In the genomic region with DNA sequence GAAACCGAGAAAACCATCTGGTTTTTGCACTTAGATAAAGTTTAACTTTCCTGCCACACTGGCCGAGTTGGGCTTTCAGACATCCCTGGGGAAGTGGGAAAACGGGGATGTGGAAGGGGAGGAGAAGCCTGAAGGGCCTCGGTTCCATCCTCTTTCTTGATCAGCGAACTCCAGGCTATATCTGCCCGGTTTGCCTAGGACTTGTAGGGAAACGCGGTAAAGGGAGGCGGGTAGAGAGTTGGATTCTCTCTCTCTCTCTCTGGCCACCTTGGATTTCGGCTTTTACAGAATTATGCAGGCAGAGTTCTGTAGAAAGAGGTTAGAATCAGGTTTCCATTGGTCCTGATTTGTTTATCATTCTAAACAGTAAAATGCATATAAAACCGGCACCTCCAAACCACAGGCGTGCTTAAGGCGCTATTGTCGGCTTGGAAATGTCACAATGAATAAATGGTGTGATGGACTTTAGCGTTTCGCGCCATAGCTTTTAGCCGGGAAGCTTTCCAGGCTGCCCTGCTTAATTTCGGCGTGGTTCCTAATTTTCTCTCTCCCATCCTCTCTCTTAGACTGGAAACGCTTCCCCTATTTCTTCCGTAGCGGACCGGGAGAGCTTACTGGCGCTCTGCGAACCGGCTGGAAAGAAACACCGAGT, we compare ENCODE assay signal across 27 cellular contexts. TPM values are rescaled to one million over a fixed set of nuclear protein-coding genes. Genes with fewer than 3 reads are reported as not detected.
DNase-seq lines count a peak whose midpoint lies in the region; ATAC-seq and TF ChIP-seq lines count a peak whose summit lies in the region.
"Had no signal": no experiment of that assay in that cellular context is flagged by ENCODE, and none has a peak within 500 bp of the region (broad histone marks: within the 10 kb centered on the region; RNA-seq: fewer than 3 reads in every experiment).

No MANE protein-coding gene starts in this region.

- peak overlapping the region; percentile 69 for H3K4me2 ChIP-seq in neuronal stem cell (ENCODE audit: insufficient read depth, low read length, poor library complexity, severe bottlenecking)
- H3K4me2 ChIP-seq: KMS-11 had no signal

- intact Hi-C loops in esophagus muscularis mucosa (cut with DNase I) = no loop called here

- H3K23ac ChIP-seq in neuronal stem cell (ENCODE audit: low read depth, low read length, poor library complexity) = no peak overlapping the region

- TF ChIP-seq CTCF in GM13976 (IDR thresholded peaks at IDR 0.05; ENCODE audit: borderline replicate concordance, control extremely low read depth, extremely low read depth, insufficient read depth, missing control alignments) = no peak
- TF ChIP-seq CTCF in WTC11 (IDR thresholded peaks at IDR 0.05) = no peak
- no peak for TF ChIP-seq CTCF in esophagus muscularis mucosa (IDR thresholded peaks at IDR 0.05)

- H3K27me3 Mint-ChIP-seq in WTC11 (ENCODE audit: low read depth) = peaks cover 93% of the 10 kb centered on the region
- peaks cover 84% of the 10 kb centered on the region for H3K27me3 Mint-ChIP-seq in T-helper 17 cell

- no peak overlapping the region for H3K14ac ChIP-seq in neuronal stem cell (ENCODE audit: low read length)

- peak overlapping the region; percentile 11 for H3K18ac ChIP-seq in neuronal stem cell (ENCODE audit: low read length)

- no peak for TF ChIP-seq EP300 in esophagus muscularis mucosa (IDR thresholded peaks at IDR 0.05)

- POLR2A ChIA-PET in WTC11 (lab: Charles Lee) = no interaction called here

- no peak overlapping the region for H4K91ac ChIP-seq in neuronal stem cell (ENCODE audit: low read depth, low read length, poor library complexity)

- no peaks in the 10 kb centered on the region for H3K9me3 ChIP-seq in iPS DF 6.9 (ENCODE audit: control insufficient read depth, insufficient read depth, low read length)
- peaks cover 2 to 7% of the 10 kb centered on the region in 2 donors for H3K9me3 ChIP-seq in neuronal stem cell (replicated peaks in 1 of 2; ENCODE audit: control insufficient read depth in 2 of 2, insufficient read depth in 1 of 2, low read depth in 1 of 2, low read length in 2 of 2)
- peaks cover 0 to 5% (median 0%) of the 10 kb centered on the region in 4 donors for H3K9me3 ChIP-seq in esophagus muscularis mucosa
- H3K9me3 ChIP-seq in T-helper 17 cell (ENCODE audit: control insufficient read depth, low read length, poor library complexity, severe bottlenecking) = no peaks in the 10 kb centered on the region
- H3K9me3 ChIP-seq: pancreas had no signal

- H3K36me3 ChIP-seq in iPS DF 6.9 (ENCODE audit: control insufficient read depth, insufficient read depth, low read length) = no peaks in the 10 kb centered on the region
- no peaks in the 10 kb centered on the region for H3K36me3 ChIP-seq in neuronal stem cell (replicated peaks in 1 of 2; ENCODE audit: control insufficient read depth in 2 of 2, insufficient read depth in 2 of 2, low read length in 2 of 2)
- H3K36me3 ChIP-seq in esophagus muscularis mucosa = no peaks in the 10 kb centered on the region
- H3K36me3 ChIP-seq: breast epithelium, pancreas had no signal

- H3K4me1 Mint-ChIP-seq in WTC11 = peaks cover 75% of the 10 kb centered on the region
- no peaks in the 10 kb centered on the region for H3K4me1 Mint-ChIP-seq in T-helper 17 cell

- no peak overlapping the region for H2BK12ac ChIP-seq in neuronal stem cell (ENCODE audit: low read length)

- peak; percentile 8 for DNase-seq in GM13976 (ENCODE audit: low spot score)
- no peak for DNase-seq in WTC11 (ENCODE audit: low spot score)
- DNase-seq in iPS DF 6.9 (ENCODE audit: low read depth, low spot score) = no peak
- peak; percentile 9 for DNase-seq in neuronal stem cell (ENCODE audit: low spot score)
- DNase-seq in UCSD-AML1 (lab: John Stamatoyannopoulos, UW; ENCODE audit: unreplicated experiment) = no peak
- no peak for DNase-seq in esophagus muscularis mucosa (ENCODE audit: extremely low spot score)
- no peak for DNase-seq in T-helper 17 cell
- DNase-seq: activated CD4-positive, CD25-positive, alpha-beta regulatory T cell treated with anti-CD3 and anti-CD28 coated beads, Interleukin-2, amount 50 U/mL, for 72 hours; activated CD8-positive, alpha-beta T cell treated with anti-CD3 and anti-CD28 coated beads, Interleukin-2, amount 10 ng/mL, durations not matched to agents 7 days and 5 days; activated T-cell treated with anti-CD3 and anti-CD28 coated beads, Interleukin-2, amount 50 U/mL, for 1 hour; CD4-positive, CD25-positive, alpha-beta regulatory T cell; GM23248; mammary epithelial cell; NCI-H1694 treated with DMSO at 0.1 percent for 48 hours; NCI-H2171; NCI-H524; stimulated activated CD4-positive, alpha-beta T cell treated with anti-CD3 and anti-CD28 coated beads, Interleukin-4, amount 100 ng/mL, for 4 hours; stimulated activated naive CD8-positive, alpha-beta T cell treated with anti-CD3 and anti-CD28 coated beads, Interleukin-15, Interleukin-2, amounts not matched to agents 100 U/mL and 50 U/mL, for 24 hours had no signal

- no peak overlapping the region for H2AK5ac ChIP-seq in neuronal stem cell (ENCODE audit: low read depth, low read length)

- in situ Hi-C loops in GM13976 (cut with MboI; ENCODE audit: low sequenced_read_pairs, unreplicated experiment) = no loop called here

- H3K27me3 ChIP-seq in iPS DF 6.9 (ENCODE audit: control insufficient read depth, insufficient read depth, low read length) (peaks cover 69% of the 10 kb centered on the region), neuronal stem cell (ENCODE audit: control insufficient read depth in 3 of 3, insufficient read depth in 3 of 3, low read depth in 1 of 3, low read length in 3 of 3) (peaks cover 21 to 84% (median 65%) of the 10 kb centered on the region in 3 experiments), esophagus muscularis mucosa (peaks cover 3 to 100% (median 84%) of the 10 kb centered on the region in 4 donors)

- no peak overlapping the region for H4K8ac ChIP-seq in neuronal stem cell (ENCODE audit: low read depth, low read length)

- no peak overlapping the region for H2BK120ac ChIP-seq in neuronal stem cell (ENCODE audit: low read depth, low read length)

- WGBS in iPS DF 6.9 (ENCODE audit: insufficient coverage, insufficient read length) = no CpG with 5 or more reads among the region's 28 CpGs
- no CpG with 5 or more reads among the region's 28 CpGs for WGBS in neuronal stem cell (ENCODE audit: extremely low coverage in 2 of 2, insufficient read length in 2 of 2, insufficient replicate concordance in 1 of 2), 2 donors
- WGBS in esophagus muscularis mucosa = 5% methylated on average over 27 of the region's 28 CpGs

- H3K4me3 Mint-ChIP-seq in WTC11 (peak overlapping the region; percentile 95), T-helper 17 cell (no peak overlapping the region)
- H3K4me3 Mint-ChIP-seq: activated CD8-positive, alpha-beta T cell treated with anti-CD3 and anti-CD28 coated beads, Interleukin-2, amount 10 ng/mL, durations not matched to agents 7 days and 5 days; CD4-positive, CD25-positive, alpha-beta regulatory T cell had no signal

- no peak overlapping the region for H3K27ac Mint-ChIP-seq in WTC11
- H3K27ac Mint-ChIP-seq in T-helper 17 cell = no peak overlapping the region

- no peak overlapping the region for H2BK15ac ChIP-seq in neuronal stem cell (ENCODE audit: low read length)

- H3K9ac ChIP-seq in neuronal stem cell (ENCODE audit: low read depth, low read length, poor library complexity) = no peak overlapping the region
- H3K9ac ChIP-seq: GM23248, KMS-11 had no signal

- H3K9me3 Mint-ChIP-seq in WTC11 = no peaks in the 10 kb centered on the region

- H3K27ac ChIP-seq in iPS DF 6.9 (ENCODE audit: low read length) (no peak overlapping the region), neuronal stem cell (replicated peaks; ENCODE audit: low read length) (no peak overlapping the region), esophagus muscularis mucosa (replicated peaks in 1 of 4) (no peak overlapping the region)
- H3K27ac ChIP-seq: breast epithelium, coronary artery, GM23248, KMS-11, pancreas had no signal

- CTCF ChIA-PET in WTC11 (lab: Charles Lee) = interaction anchor here (1.4 to 2.6 kb wide), 4 partner anchors 62 to 358 kb away, joined by 6 to 10 read pairs (median 7); no protein-coding TSS in a partner anchor

- H3K4me1 ChIP-seq in iPS DF 6.9 (ENCODE audit: control insufficient read depth, insufficient read depth, low read length) (peaks cover 4% of the 10 kb centered on the region; the same call in 1 of the 2 replicates), neuronal stem cell (ENCODE audit: control insufficient read depth in 2 of 2, insufficient read depth in 1 of 2, low read depth in 1 of 2, low read length in 2 of 2) (peaks cover 3 to 24% of the 10 kb centered on the region in 2 donors), esophagus muscularis mucosa (peaks cover 1 to 33% (median 29%) of the 10 kb centered on the region in 4 donors)
- H3K4me1 ChIP-seq: breast epithelium had no signal

- H2BK5ac ChIP-seq in neuronal stem cell (ENCODE audit: low read length) = no peak overlapping the region

- no peak for ATAC-seq in WTC11
- ATAC-seq in GM21447 (IDR thresholded peaks at IDR 0.05; ENCODE audit: unreplicated experiment) = no peak
- no peak for ATAC-seq in T-helper 17 cell
- ATAC-seq: activated CD8-positive, alpha-beta T cell treated with anti-CD3 and anti-CD28 coated beads, Interleukin-2, amount 10 ng/mL, durations not matched to agents 7 days and 5 days; pancreas; stimulated activated naive CD8-positive, alpha-beta T cell treated with anti-CD3 and anti-CD28 coated beads, Interleukin-15, Interleukin-2, amounts not matched to agents 100 U/mL and 50 U/mL, for 24 hours had no signal

- no peak overlapping the region for H3K4ac ChIP-seq in neuronal stem cell (ENCODE audit: low read length)

- no peaks in the 10 kb centered on the region for H3K79me1 ChIP-seq in neuronal stem cell (ENCODE audit: low read depth, low read length)

- peak overlapping the region; percentile 2; the same call in 1 of the 2 replicates for H3K4me3 ChIP-seq in iPS DF 6.9 (ENCODE audit: low read length)
- no peak overlapping the region for H3K4me3 ChIP-seq in neuronal stem cell (ENCODE audit: low read length in 2 of 2)
- no peak overlapping the region for H3K4me3 ChIP-seq in esophagus muscularis mucosa
- H3K4me3 ChIP-seq: breast epithelium, coronary artery, GM23248, pancreas had no signal

- H3K36me3 Mint-ChIP-seq in WTC11 (no peaks in the 10 kb centered on the region), T-helper 17 cell (ENCODE audit: low read depth) (no peaks in the 10 kb centered on the region)
- H3K36me3 Mint-ChIP-seq: CD4-positive, CD25-positive, alpha-beta regulatory T cell had no signal

- H2AFZ ChIP-seq in neuronal stem cell (ENCODE audit: low read length) = peak overlapping the region; percentile 45
- H2AFZ ChIP-seq: GM23248 had no signal

- TF ChIP-seq POLR2A in esophagus muscularis mucosa (IDR thresholded peaks at IDR 0.05; ENCODE audit: low read depth) = no peak

TF ChIP-seq in WTC11, 78 proteins besides CTCF, POLR2A, EP300 and RAD21:
- TF ChIP-seq ZNF317 (CRISPR knock-in tag; IDR thresholded peaks at IDR 0.05; ENCODE audit: borderline replicate concordance, low read depth) (peak; percentile 86), ZNF671 (CRISPR knock-in tag; IDR thresholded peaks at IDR 0.05) (no peak)

RNA-seq across cellular contexts. Expression of gene LHX8, which starts 4.4 kb away (rescaled TPM):
- total RNA-seq in WTC11 (2021) (0.25 to 0.39 TPM (median 0.37 TPM) in 3 replicates), esophagus muscularis mucosa (not detected), T-helper 17 cell (not detected)
- 0.07 TPM for polyA plus RNA-seq in neuronal stem cell (2013, experiment 1 of 2)
- polyA plus RNA-seq in neuronal stem cell (2013, experiment 2 of 2) = 0.04 TPM
- total RNA-seq: activated CD8-positive, alpha-beta T cell treated with anti-CD3 and anti-CD28 coated beads, Interleukin-2, amount 10 ng/mL, durations not matched to agents 7 days and 5 days; breast epithelium; CD4-positive, CD25-positive, alpha-beta regulatory T cell; fibroblast of lung; G401; GM23248; HT1080; mammary epithelial cell; myocyte; pancreas had no signal
- polyA plus RNA-seq: CD4-positive, CD25-positive, alpha-beta regulatory T cell; fibroblast of lung; GM23248; mammary epithelial cell; pancreas had no signal

Comparison
In these comparisons a context has a peak if more than half of its experiments do, and no peak if none do; other contexts are left out.
1. DNase-seq: peak in GM13976 (single experiment) and neuronal stem cell (single experiment); none in WTC11 (single experiment), iPS DF 6.9 (single experiment), UCSD-AML1 (single experiment), esophagus muscularis mucosa (single experiment) and T-helper 17 cell (0 of 3).